15 cellular contexts compared by ENCODE assay signal in the genomic region with DNA sequence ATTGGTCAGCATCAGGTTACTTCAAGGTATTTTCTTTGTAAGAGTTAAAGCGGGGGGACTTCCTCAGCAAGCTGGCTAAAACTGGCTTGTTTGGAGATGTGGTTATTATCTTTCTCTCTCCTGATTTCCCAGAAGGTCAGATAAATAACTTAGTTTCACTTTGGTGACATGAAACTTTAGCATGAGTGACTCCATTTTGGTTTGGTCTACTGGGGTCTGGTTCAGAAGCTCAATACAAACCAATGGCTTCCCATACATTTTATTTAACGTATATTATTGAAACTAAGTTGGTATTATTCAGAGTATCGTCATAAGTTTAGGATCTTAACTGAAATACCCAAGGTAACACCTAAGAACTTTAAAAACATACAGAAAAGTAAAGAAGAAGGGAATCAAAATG. TPM values are rescaled to one million over a fixed set of nuclear protein-coding genes. Genes with fewer than 3 reads are reported as not detected.
DNase-seq lines count a peak whose midpoint lies in the region; ATAC-seq and TF ChIP-seq lines count a peak whose summit lies in the region.
"Had no signal": no experiment of that assay in that cellular context is flagged by ENCODE, and none has a peak within 500 bp of the region (broad histone marks: within the 10 kb centered on the region; RNA-seq: fewer than 3 reads in every experiment).

No MANE protein-coding gene starts in this region.

- H3K79me1 ChIP-seq in neuronal stem cell (ENCODE audit: low read depth, low read length): no peaks in the 10 kb centered on the region

- H3K23ac ChIP-seq in neuronal stem cell (ENCODE audit: low read depth, low read length, poor library complexity): no peak overlapping the region

- no peak overlapping the region for H3K4me2 ChIP-seq in PC-3 (ENCODE audit: low read length)
- H3K4me2 ChIP-seq in neuronal stem cell (ENCODE audit: insufficient read depth, low read length, poor library complexity, severe bottlenecking): no peak overlapping the region

- H4K91ac ChIP-seq in neuronal stem cell (ENCODE audit: low read depth, low read length, poor library complexity): no peak overlapping the region

- no peaks in the 10 kb centered on the region for H3K36me3 Mint-ChIP-seq in stimulated activated naive B cell treated with anti-CD40 and anti-IgM and Interleukin-4, amounts not matched to agents 10 μg/mL and 1 μg/mL and 100 μg/mL, for 72 hours
- H3K36me3 Mint-ChIP-seq: CD4-positive, alpha-beta memory T cell had no signal

- no TSS peak for BruUV-seq in PC-3 (replicated peaks; lab: Mats Ljungman, UMichigan)

- H4K8ac ChIP-seq in neuronal stem cell (ENCODE audit: low read depth, low read length): no peak overlapping the region

- H2BK120ac ChIP-seq in neuronal stem cell (ENCODE audit: low read depth, low read length): no peak overlapping the region

- H3K27me3 ChIP-seq in PC-3 (ENCODE audit: low read length): no peaks in the 10 kb centered on the region
- H3K27me3 ChIP-seq in neuronal stem cell (ENCODE audit: control insufficient read depth in 3 of 3, insufficient read depth in 3 of 3, low read depth in 1 of 3, low read length in 3 of 3): no peaks in the 10 kb centered on the region

- no peak overlapping the region for H2BK5ac ChIP-seq in neuronal stem cell (ENCODE audit: low read length)

- H2AFZ ChIP-seq in PC-3 (ENCODE audit: low read length) (0 out of 2 replicates have a peak overlapping the region, but pooled peaks have one; percentile 19), neuronal stem cell (ENCODE audit: low read length) (peak overlapping the region; percentile 79)

- no peaks in the 10 kb centered on the region for H3K27me3 Mint-ChIP-seq in stimulated activated naive B cell treated with anti-CD40 and anti-IgM and Interleukin-4, amounts not matched to agents 10 μg/mL and 1 μg/mL and 100 μg/mL, for 72 hours

- no CpG with 5 or more reads among the region's 3 CpGs for WGBS in neuronal stem cell (ENCODE audit: extremely low coverage in 2 of 2, insufficient read length in 2 of 2, insufficient replicate concordance in 1 of 2), 2 donors

- intact Hi-C loops in PC-3 (cut with micrococcal nuclease) (no loop called here), cardiac septum (cut with DNase I) (no loop called here)

- H3K9me3 Mint-ChIP-seq in stimulated activated naive B cell treated with anti-CD40 and anti-IgM and Interleukin-4, amounts not matched to agents 10 μg/mL and 1 μg/mL and 100 μg/mL, for 72 hours: no peaks in the 10 kb centered on the region
- H3K9me3 Mint-ChIP-seq: CD4-positive, alpha-beta memory T cell had no signal

- H3K4ac ChIP-seq in neuronal stem cell (ENCODE audit: low read length): no peak overlapping the region

- H3K27ac Mint-ChIP-seq in stimulated activated naive B cell treated with anti-CD40 and anti-IgM and Interleukin-4, amounts not matched to agents 10 μg/mL and 1 μg/mL and 100 μg/mL, for 72 hours: no peak overlapping the region

- CTCF ChIA-PET in PC-3 (lab: Charles Lee): interaction anchor here (0.7 kb wide), 1 partner anchor 74 kb away, joined by 3 read pairs; no protein-coding TSS in a partner anchor

- H3F3A ChIP-seq in PC-3 (ENCODE audit: low read length, unreplicated experiment): no peaks in the 10 kb centered on the region

- no peak overlapping the region for H3K18ac ChIP-seq in neuronal stem cell (ENCODE audit: low read length)

- H3K79me2 ChIP-seq in PC-3 (ENCODE audit: low read length): no peaks in the 10 kb centered on the region

- H3K14ac ChIP-seq in neuronal stem cell (ENCODE audit: low read length): no peak overlapping the region

- TF ChIP-seq CTCF in PC-3 (conservative IDR thresholded peaks at IDR 0.05; ENCODE audit: low read depth, low read length): no peak

- no peak overlapping the region for H3K9ac ChIP-seq in PC-3 (ENCODE audit: low read length)
- no peak overlapping the region for H3K9ac ChIP-seq in neuronal stem cell (ENCODE audit: low read depth, low read length, poor library complexity)

- H3K27ac ChIP-seq in PC-3 (ENCODE audit: low read length) (no peak overlapping the region), neuronal stem cell (replicated peaks; ENCODE audit: low read length) (no peak overlapping the region)

- no peaks in the 10 kb centered on the region for H3K9me2 ChIP-seq in PC-3 (replicated peaks; ENCODE audit: low read length)

- no peak overlapping the region for H3K4me3 ChIP-seq in PC-3 (ENCODE audit: low read length)
- no peak overlapping the region for H3K4me3 ChIP-seq in neuronal stem cell (ENCODE audit: low read length in 2 of 2)

- no peak overlapping the region for H3K4me3 Mint-ChIP-seq in stimulated activated naive B cell treated with anti-CD40 and anti-IgM and Interleukin-4, amounts not matched to agents 10 μg/mL and 1 μg/mL and 100 μg/mL, for 72 hours
- H3K4me3 Mint-ChIP-seq: CD4-positive, alpha-beta memory T cell had no signal

- H3K36me3 ChIP-seq in PC-3 (ENCODE audit: low read depth, low read length) (no peaks in the 10 kb centered on the region), neuronal stem cell (replicated peaks in 1 of 2; ENCODE audit: control insufficient read depth in 2 of 2, insufficient read depth in 2 of 2, low read length in 2 of 2) (no peaks in the 10 kb centered on the region)

- no peak overlapping the region for H2BK12ac ChIP-seq in neuronal stem cell (ENCODE audit: low read length)

- H4K20me1 ChIP-seq in PC-3 (ENCODE audit: low read length): no peaks in the 10 kb centered on the region

- DNase-seq in PC-3: no peak
- peak; percentile 49 for DNase-seq in left kidney (ENCODE audit: low read depth, low spot score)
- no peak for DNase-seq in neuronal stem cell (ENCODE audit: low spot score)
- DNase-seq in cardiac septum (ENCODE audit: low spot score): no peak
- no peak for DNase-seq in stimulated activated naive B cell treated with anti-CD40 and anti-IgM and Interleukin-4, amounts not matched to agents 10 μg/mL and 1 μg/mL and 100 μg/mL, for 72 hours
- DNase-seq in HCEC 1CT: no peak
- DNase-seq: C1 segment of cervical spinal cord; Calu3; CD4-positive, alpha-beta memory T cell; COR-L47; DMS53; DMS79 treated with DMSO at 0.1 percent for 48 hours; GF-D8; H7 had no signal

- H3K4me1 Mint-ChIP-seq in stimulated activated naive B cell treated with anti-CD40 and anti-IgM and Interleukin-4, amounts not matched to agents 10 μg/mL and 1 μg/mL and 100 μg/mL, for 72 hours: peaks cover 2 to 6% of the 10 kb centered on the region in 2 donors

- POLR2A ChIA-PET in PC-3 (lab: Charles Lee; ENCODE audit: unreplicated experiment): interaction anchor here (0.7 kb wide), 1 partner anchor 219 kb away, joined by 3 read pairs; no protein-coding TSS in a partner anchor

- no peak overlapping the region for H2BK15ac ChIP-seq in neuronal stem cell (ENCODE audit: low read length)

- H2AK5ac ChIP-seq in neuronal stem cell (ENCODE audit: low read depth, low read length): no peak overlapping the region

- peaks cover 4% of the 10 kb centered on the region; the same call in 1 of the 2 replicates for H3K4me1 ChIP-seq in PC-3 (ENCODE audit: insufficient read depth, low read length)
- no peaks in the 10 kb centered on the region for H3K4me1 ChIP-seq in neuronal stem cell (ENCODE audit: control insufficient read depth in 2 of 2, insufficient read depth in 1 of 2, low read depth in 1 of 2, low read length in 2 of 2)

- no peak for ATAC-seq in PC-3
- ATAC-seq in stimulated activated naive B cell treated with anti-CD40 and anti-IgM and Interleukin-4, amounts not matched to agents 10 μg/mL and 1 μg/mL and 100 μg/mL, for 72 hours (replicated peaks): no peak
- ATAC-seq: HCT116 had no signal

- H3K9me3 ChIP-seq in PC-3 (ENCODE audit: low read length) (no peaks in the 10 kb centered on the region), neuronal stem cell (replicated peaks in 1 of 2; ENCODE audit: control insufficient read depth in 2 of 2, insufficient read depth in 1 of 2, low read depth in 1 of 2, low read length in 2 of 2) (peaks cover 0 to 3% of the 10 kb centered on the region in 2 donors)

RNA-seq across cellular contexts. Expression of gene AMMECR1L, which starts 41.7 kb away (rescaled TPM):
- 10.9 and 14.6 TPM in 2 replicates for total RNA-seq in PC-3 (2014; rRNA removed)
- polyA plus RNA-seq in neuronal stem cell (2013, experiment 1 of 2): 11.8 TPM
- 12.0 TPM for polyA plus RNA-seq in neuronal stem cell (2013, experiment 2 of 2)
- 11.8 TPM for total RNA-seq in cardiac septum
